ENCODE assay signal across 7 cellular contexts in the genomic region with DNA sequence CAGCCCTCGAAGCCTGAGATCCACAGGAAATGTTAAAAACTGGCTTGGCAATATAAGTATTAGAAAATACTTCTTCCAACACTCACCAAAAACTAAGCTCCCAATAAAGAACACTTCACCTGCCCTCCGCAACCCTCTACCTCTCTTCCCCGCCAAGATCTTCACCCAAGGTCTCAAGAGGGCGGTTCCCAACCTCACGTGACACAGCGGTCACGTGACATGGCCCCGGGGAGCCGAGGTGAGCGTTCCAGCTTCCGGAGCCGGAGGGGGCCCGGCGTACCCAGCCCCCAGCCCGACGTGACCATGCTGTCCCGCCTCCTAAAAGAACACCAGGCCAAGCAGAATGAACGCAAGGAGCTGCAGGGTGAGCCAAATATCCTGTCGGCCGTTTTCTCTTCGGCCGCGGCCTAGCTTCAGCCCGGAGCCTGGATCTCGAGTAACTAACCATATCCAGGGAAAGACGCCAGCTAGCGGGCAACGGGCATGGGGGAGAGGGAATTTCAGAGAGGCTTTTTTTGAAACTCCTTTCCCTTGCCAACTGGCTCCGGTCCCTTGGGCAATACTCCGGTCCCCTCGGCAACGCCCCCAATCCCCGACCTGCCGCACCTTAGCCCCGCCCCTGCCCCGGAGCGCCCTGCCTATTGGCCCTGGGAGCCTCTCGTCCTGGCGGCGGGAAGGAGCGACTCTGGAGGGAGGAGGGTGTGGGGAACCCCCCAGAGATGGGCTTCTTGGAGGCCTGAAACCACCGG. TPM values are rescaled to one million over a fixed set of nuclear protein-coding genes. Genes with fewer than 3 reads are reported as not detected.
DNase-seq lines count a peak whose midpoint lies in the region; ATAC-seq and TF ChIP-seq lines count a peak whose summit lies in the region.

A gene (plus strand): TSS at position 214 of the 749 bp plus-strand sequence. CDS start 6 bp downstream, at position 220.

- H3K4me3 ChIP-seq in hepatocyte (peak within 1 kb of the TSS; percentile 76), retinal pigment epithelial cell (ENCODE audit: low read length) (peak within 1 kb of the TSS; percentile 73)

- H3K4me1 ChIP-seq in hepatocyte (ENCODE audit: insufficient read depth) = peaks cover 25% of the 10 kb centered on the region

- H4K20me1 ChIP-seq in hepatocyte (ENCODE audit: insufficient read depth, poor library complexity, severe bottlenecking) = no peaks in the 10 kb centered on the region

- H3K4me2 ChIP-seq in hepatocyte = peak within 1 kb of the TSS; percentile 90

- peaks cover 28% of the 10 kb centered on the region for H3K79me2 ChIP-seq in hepatocyte

- peak within 1 kb of the TSS; percentile 96 for H3K27ac ChIP-seq in hepatocyte

- ATAC-seq in GM18517 (IDR thresholded peaks at IDR 0.05; ENCODE audit: unreplicated experiment) (peak; percentile 75), HG03039 (IDR thresholded peaks at IDR 0.05; ENCODE audit: unreplicated experiment) (peak; percentile 86)

- H3K27me3 ChIP-seq in hepatocyte = no peaks in the 10 kb centered on the region

- peak within 1 kb of the TSS; percentile 95 for H2AFZ ChIP-seq in hepatocyte

- H3K9me3 ChIP-seq in hepatocyte (ENCODE audit: low read depth) = no peaks in the 10 kb centered on the region

- H3K36me3 ChIP-seq in hepatocyte (replicated peaks; ENCODE audit: insufficient read depth, low read depth) = no peaks in the 10 kb centered on the region

- no peak for TF ChIP-seq CTCF in hepatocyte (IDR thresholded peaks at IDR 0.05; ENCODE audit: poor library complexity)
- TF ChIP-seq CTCF in retinal pigment epithelial cell (conservative IDR thresholded peaks at IDR 0.05; ENCODE audit: low read depth, low read length) = no peak

- no peaks in the 10 kb centered on the region for H3K9me2 ChIP-seq in hepatocyte (replicated peaks; ENCODE audit: insufficient read depth)

- DNase-seq in NCI-H2081 treated with DMSO at 0.1 percent for 48 hours (lab: John Stamatoyannopoulos, UW) (peak; percentile 74), T1000 (lab: John Stamatoyannopoulos, UW) (peak; percentile 88), astrocyte of the hippocampus (ENCODE audit: low read depth, low spot score) (peak; percentile 98), hepatocyte (ENCODE audit: low spot score) (peak; percentile 95), retinal pigment epithelial cell (ENCODE audit: low read depth) (no peak)

- 2% methylated on average over 40 of the region's 42 CpGs for WGBS in hepatocyte (ENCODE audit: low lambda C conversion rate, missing lambda C conversion rate)

RNA-seq across cellular contexts. Expression of the gene that starts here (rescaled TPM):
- total RNA-seq in hepatocyte = 159 and 177 TPM in 2 replicates
- 227 and 236 TPM in 2 replicates for polyA plus RNA-seq in hepatocyte
